ENCODE assay signal across 24 cellular contexts in the genomic region with DNA sequence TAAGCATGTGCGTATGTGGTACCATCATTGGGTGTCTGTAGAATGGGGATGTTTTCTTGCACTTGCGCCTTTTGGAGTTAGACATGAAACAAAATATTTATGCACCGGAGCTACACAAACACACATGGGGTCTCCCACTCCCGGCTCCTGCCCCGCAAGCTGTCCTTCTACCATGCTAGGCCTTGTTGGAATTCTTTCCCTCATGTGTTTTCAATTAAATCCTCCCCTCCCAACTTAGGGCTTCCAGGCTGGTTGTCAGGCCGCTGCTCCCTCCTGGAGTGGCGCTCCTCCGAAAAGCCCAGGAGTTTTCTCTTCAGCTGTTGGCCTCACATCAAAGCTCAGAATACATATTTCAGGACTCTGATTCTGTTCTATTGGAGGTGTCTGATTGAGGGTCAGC.
"Had no signal": no experiment of that assay in that cellular context is flagged by ENCODE, and none has a peak within 500 bp of the region (broad histone marks: within the 10 kb centered on the region; RNA-seq: fewer than 3 reads in every experiment).

No MANE protein-coding gene starts in this region.

- H3K36me3 Mint-ChIP-seq: memory B cell; naive B cell; stimulated activated effector memory CD8-positive, alpha-beta T cell treated with anti-CD3 and anti-CD28 coated beads, Interleukin-12 subunit alpha, Interleukin-12 subunit beta, amount 100 ng/mL, for 72 hours had no signal

- H3K4me3 Mint-ChIP-seq: memory B cell; stimulated activated effector memory CD8-positive, alpha-beta T cell treated with anti-CD3 and anti-CD28 coated beads, Interleukin-12 subunit alpha, Interleukin-12 subunit beta, amount 100 ng/mL, for 72 hours; stimulated activated naive CD8-positive, alpha-beta T cell treated with anti-CD3 and anti-CD28 coated beads, Interleukin-15, Interleukin-2, amounts not matched to agents 100 ng/mL and 50 ng/mL, for 24 hours had no signal

- DNase-seq: central memory CD4-positive, alpha-beta T cell; cortex of kidney; dorsolateral prefrontal cortex; effector CD8-positive, alpha-beta T cell; gastrocnemius medialis; heart right ventricle; hypothalamus; left ventricle myocardium inferior; lower lobe of right lung; naive B cell; nucleus accumbens; pancreas; right cardiac atrium; small intestine; stimulated activated CD4-positive, alpha-beta T cell treated with anti-CD3 and anti-CD28 coated beads, Interleukin-4, amount 100 ng/mL, for 1 hour; stimulated activated CD8-positive, alpha-beta memory T cell treated with anti-CD3 and anti-CD28 coated beads, Interleukin-4, amount 100 ng/mL, for 48 hours; tibial artery; upper lobe of right lung had no signal

- ATAC-seq: gastrocnemius medialis; heart right ventricle; lower lobe of right lung; pancreas; right cardiac atrium; stimulated activated effector memory CD8-positive, alpha-beta T cell treated with anti-CD3 and anti-CD28 coated beads, Interleukin-12 subunit alpha, Interleukin-12 subunit beta, amount 100 ng/mL, for 72 hours; upper lobe of right lung had no signal

- H3K4me3 ChIP-seq: dorsolateral prefrontal cortex, esophagus muscularis mucosa, gastrocnemius medialis, heart right ventricle, left ventricle myocardium inferior, lower lobe of right lung, pancreas, tibial artery, upper lobe of right lung had no signal

- H3K27me3 Mint-ChIP-seq: naive B cell; progenitor cell of endocrine pancreas; stimulated activated naive CD8-positive, alpha-beta T cell treated with anti-CD3 and anti-CD28 coated beads, Interleukin-15, Interleukin-2, amounts not matched to agents 100 ng/mL and 50 ng/mL, for 24 hours had no signal

- H3K27ac ChIP-seq: dorsolateral prefrontal cortex, epithelial cell of prostate, esophagus muscularis mucosa, gastrocnemius medialis, heart right ventricle, left ventricle myocardium inferior, lower lobe of right lung, pancreas, tibial artery, upper lobe of right lung had no signal

- H3K9me3 Mint-ChIP-seq: memory B cell; stimulated activated effector memory CD8-positive, alpha-beta T cell treated with anti-CD3 and anti-CD28 coated beads, Interleukin-12 subunit alpha, Interleukin-12 subunit beta, amount 100 ng/mL, for 72 hours; stimulated activated naive CD8-positive, alpha-beta T cell treated with anti-CD3 and anti-CD28 coated beads, Interleukin-15, Interleukin-2, amounts not matched to agents 100 ng/mL and 50 ng/mL, for 24 hours had no signal

- H3K27me3 ChIP-seq: dorsolateral prefrontal cortex, esophagus muscularis mucosa, gastrocnemius medialis, heart right ventricle, pancreas, tibial artery, upper lobe of right lung had no signal

- H3K27ac Mint-ChIP-seq: memory B cell; progenitor cell of endocrine pancreas; stimulated activated effector memory CD8-positive, alpha-beta T cell treated with anti-CD3 and anti-CD28 coated beads, Interleukin-12 subunit alpha, Interleukin-12 subunit beta, amount 100 ng/mL, for 72 hours; stimulated activated naive CD8-positive, alpha-beta T cell treated with anti-CD3 and anti-CD28 coated beads, Interleukin-15, Interleukin-2, amounts not matched to agents 100 ng/mL and 50 ng/mL, for 24 hours had no signal

- H3K36me3 ChIP-seq: esophagus muscularis mucosa, gastrocnemius medialis, heart right ventricle, left ventricle myocardium inferior, lower lobe of right lung, pancreas, upper lobe of right lung had no signal

- H3K4me1 ChIP-seq: esophagus muscularis mucosa, gastrocnemius medialis, heart right ventricle, left ventricle myocardium inferior, lower lobe of right lung, pancreas, tibial artery, upper lobe of right lung had no signal

- H3K9me3 ChIP-seq: esophagus muscularis mucosa, gastrocnemius medialis, lower lobe of right lung, pancreas, tibial artery, upper lobe of right lung had no signal
